Comparison of ENCODE assay signal across 9 cellular contexts in genomic region chr4:15920723-15921591, GRCh38. TPM values are rescaled to one million over a fixed set of nuclear protein-coding genes. Genes with fewer than 3 reads are reported as not detected.
A peak's percentile ranks its signal among the peaks of the same experiment; 100 is the strongest.
DNase-seq lines count a peak whose midpoint lies in the region; TF ChIP-seq lines count a peak whose summit lies in the region.
"Had no signal": no experiment of that assay in that cellular context is flagged by ENCODE, and none has a peak within 500 bp of the region (broad histone marks: within the 10 kb centered on the region; RNA-seq: fewer than 3 reads in every experiment).

No MANE protein-coding gene starts in this region.

- intact Hi-C loops in PC-9 (cut with micrococcal nuclease; ENCODE audit: unreplicated experiment), result loop anchor here (1.0 kb wide), 2 partner anchors 15 to 27 kb away; no protein-coding TSS in a partner anchor

- CTCF ChIA-PET in PC-9 (lab: Charles Lee), result no interaction called here

- POLR2A ChIA-PET in PC-9 (lab: Charles Lee; ENCODE audit: unreplicated experiment), result interaction anchor here (0.5 to 0.9 kb wide), 8 partner anchors 15 to 1896 kb away, joined by 3 to 12 read pairs (median 4); no protein-coding TSS in a partner anchor

- BruUV-seq in PC-9 (replicated peaks; lab: Mats Ljungman, UMichigan), result TSS peak; percentile 68

- H3K4me2 ChIP-seq in PC-9, result peak overlapping the region; percentile 55

- peaks cover 47% of the 10 kb centered on the region for H3K4me1 ChIP-seq in PC-9 (replicated peaks; ENCODE audit: insufficient read depth)

- H3K27me3 ChIP-seq in PC-9 (ENCODE audit: insufficient read depth, low read depth), result no peaks in the 10 kb centered on the region

- H3F3A ChIP-seq in PC-9 (ENCODE audit: insufficient read depth, low read depth), result peaks cover 19% of the 10 kb centered on the region

- H4K20me1 ChIP-seq in PC-9 (ENCODE audit: insufficient read depth), result no peaks in the 10 kb centered on the region

- no peak overlapping the region for H3K4me3 ChIP-seq in PC-9

- TF ChIP-seq CTCF in PC-9 (conservative IDR thresholded peaks at IDR 0.05), result no peak

- H3K9me2 ChIP-seq in PC-9 (ENCODE audit: insufficient read depth), result no peaks in the 10 kb centered on the region

- in situ Hi-C loops in KBM-7 (cut with MboI; ENCODE audit: low pct_unique_long_range_greater_than_20kb, low sequenced_read_pairs), result no loop called here

- peaks cover under 1% of the 10 kb centered on the region; the same call in 1 of the 2 replicates for H3K9me3 ChIP-seq in PC-9 (ENCODE audit: insufficient read depth, low read depth)

- peak; percentile 59 for DNase-seq in GOT3 (lab: John Stamatoyannopoulos, UW)
- peak; percentile 87 to 92 for DNase-seq in PC-9
- peak; percentile 86 for DNase-seq in fibroblast of gingiva (ENCODE audit: low read depth)
- DNase-seq in renal cortical epithelial cell (ENCODE audit: low read depth), result peak; percentile 99
- no peak for DNase-seq in effector CD8-positive, alpha-beta T cell (lab: John Stamatoyannopoulos, UW)
- DNase-seq in KBM-7, result no peak
- no peak for DNase-seq in activated CD4-positive, CD25-positive, alpha-beta regulatory T cell (lab: John Stamatoyannopoulos, UW)
- DNase-seq in NCI-H146 treated with DMSO at 0.1 percent for 48 hours (lab: John Stamatoyannopoulos, UW; ENCODE audit: unreplicated experiment), result no peak
- DNase-seq: naive B cell had no signal

- H3K36me3 ChIP-seq in PC-9 (ENCODE audit: low read depth), result no peaks in the 10 kb centered on the region

- H2AFZ ChIP-seq in PC-9, result no peak overlapping the region

- no peaks in the 10 kb centered on the region for H3K79me2 ChIP-seq in PC-9 (ENCODE audit: low read depth)

- H3K27ac ChIP-seq in PC-9, result peak overlapping the region; percentile 90

RNA-seq across cellular contexts. Expression of gene FGFBP1, which starts 17.6 kb away (rescaled TPM):
- total RNA-seq in PC-9 (2021) (11.1 and 30.8 TPM in 2 replicates), renal cortical epithelial cell (0.50 and 19.1 TPM in 2 replicates)

RNA-seq across cellular contexts. Expression of gene FGFBP2, which starts 42.0 kb away (rescaled TPM):
- total RNA-seq in PC-9 (2021) (not detected in 2 replicates), renal cortical epithelial cell (not detected in 2 replicates)

Comparison
In these comparisons a context has a peak if more than half of its experiments do, and no peak if none do; other contexts are left out.
1. DNase-seq: peak in GOT3 (single experiment), PC-9 (2 of 2), fibroblast of gingiva (single experiment) and renal cortical epithelial cell (single experiment); none in effector CD8-positive, alpha-beta T cell (single experiment), KBM-7 (single experiment), activated CD4-positive, CD25-positive, alpha-beta regulatory T cell (0 of 4) and NCI-H146 treated with DMSO at 0.1 percent for 48 hours (single experiment).